1 cellular context compared by ENCODE assay signal in the genomic region with DNA sequence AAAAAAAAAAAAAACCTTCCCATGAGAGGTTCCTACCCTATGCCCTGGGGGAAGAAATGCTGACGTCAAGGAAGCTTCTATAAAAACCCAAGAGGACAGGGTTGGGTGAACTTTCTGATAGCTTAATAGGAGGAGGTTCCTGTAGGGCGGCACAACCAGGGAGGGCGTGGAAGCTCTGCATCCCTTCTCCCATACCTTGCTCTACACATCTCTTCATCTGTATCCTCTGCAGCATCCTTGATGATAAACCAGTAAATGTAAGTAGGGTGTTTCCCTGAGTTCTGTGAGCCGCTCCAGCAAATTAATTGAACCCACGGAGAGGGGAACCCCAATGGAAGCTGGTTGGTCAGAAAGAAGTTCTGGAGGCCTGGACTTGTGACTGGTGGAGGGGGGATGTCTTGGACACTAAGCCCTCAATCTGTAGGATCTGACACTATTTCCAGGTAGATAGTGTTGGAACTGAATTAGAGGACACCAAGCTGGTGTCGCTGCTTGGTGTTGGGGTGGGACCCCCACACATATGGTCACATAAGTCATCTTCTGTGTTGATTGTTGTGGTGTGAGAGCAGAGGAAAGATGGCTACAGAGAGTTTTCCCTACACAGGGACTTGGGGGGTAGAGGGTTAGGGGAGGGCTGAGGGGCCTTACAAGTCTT.
TF ChIP-seq lines count a peak whose summit lies in the region.

No MANE protein-coding gene starts in this region.

TF ChIP-seq in GM12878, 131 proteins besides CTCF, POLR2A, EP300 and RAD21 (continued from another document and continues in another):
- TF ChIP-seq, protein P1, sequence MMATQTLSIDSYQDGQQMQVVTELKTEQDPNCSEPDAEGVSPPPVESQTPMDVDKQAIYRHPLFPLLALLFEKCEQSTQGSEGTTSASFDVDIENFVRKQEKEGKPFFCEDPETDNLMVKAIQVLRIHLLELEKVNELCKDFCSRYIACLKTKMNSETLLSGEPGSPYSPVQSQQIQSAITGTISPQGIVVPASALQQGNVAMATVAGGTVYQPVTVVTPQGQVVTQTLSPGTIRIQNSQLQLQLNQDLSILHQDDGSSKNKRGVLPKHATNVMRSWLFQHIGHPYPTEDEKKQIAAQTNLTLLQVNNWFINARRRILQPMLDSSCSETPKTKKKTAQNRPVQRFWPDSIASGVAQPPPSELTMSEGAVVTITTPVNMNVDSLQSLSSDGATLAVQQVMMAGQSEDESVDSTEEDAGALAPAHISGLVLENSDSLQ (IDR thresholded peaks at IDR 0.05) = no peak
- TF ChIP-seq FOXK2 (IDR thresholded peaks at IDR 0.05) (no peak), STAT1 (conservative IDR thresholded peaks at IDR 0.05) (no peak), RUNX3 (IDR thresholded peaks at IDR 0.05; ENCODE audit: low read length) (peak; percentile 11; the same call in 1 of the 2 replicates), ZSCAN29 (IDR thresholded peaks at IDR 0.05) (no peak), PBX3 (IDR thresholded peaks at IDR 0.05; ENCODE audit: insufficient replicate concordance, low read depth, low read length) (no peak), TCF3 (IDR thresholded peaks at IDR 0.05; ENCODE audit: borderline replicate concordance, insufficient read depth, low read depth, low read length) (peak; percentile 56; the same call in 1 of the 2 replicates), SIX5 (IDR thresholded peaks at IDR 0.05; ENCODE audit: low read depth, low read length, severe bottlenecking) (no peak), ZBTB4 (CRISPR knock-in tag; IDR thresholded peaks at IDR 0.05) (peak; percentile 15; the same call in 1 of the 2 replicates), TAF1 (IDR thresholded peaks at IDR 0.05; ENCODE audit: borderline replicate concordance, low read depth, low read length) (peak; percentile 79), CHD4 (IDR thresholded peaks at IDR 0.05) (no peak), BACH1 (IDR thresholded peaks at IDR 0.05; ENCODE audit: borderline replicate concordance) (no peak; the same call in 1 of the 2 replicates), EGR1 (IDR thresholded peaks at IDR 0.05; ENCODE audit: borderline replicate concordance in 1 of 2, low read depth in 2 of 2, low read length in 2 of 2) (no peak), SMAD5 (IDR thresholded peaks at IDR 0.05; ENCODE audit: low read depth) (peak; percentile 74), JUNB (IDR thresholded peaks at IDR 0.05) (peak; percentile 14; the same call in 1 of the 2 replicates), NR2C1 (IDR thresholded peaks at IDR 0.05) (no peak), NFIC (IDR thresholded peaks at IDR 0.05; ENCODE audit: low read depth, low read length) (peak; percentile 61), ATF3 (IDR thresholded peaks at IDR 0.05; ENCODE audit: borderline replicate concordance, extremely low read depth, low read depth, low read length) (no peak), REST (IDR thresholded peaks at IDR 0.05; ENCODE audit: low read depth, low read length) (no peak), SMARCA5 (IDR thresholded peaks at IDR 0.05) (peak; percentile 15; the same call in 1 of the 2 replicates), NRF1 (conservative IDR thresholded peaks at IDR 0.05; ENCODE audit: low read depth, low read length) (no peak), TCF7 (IDR thresholded peaks at IDR 0.05; ENCODE audit: borderline replicate concordance) (no peak), USF2 (IDR thresholded peaks at IDR 0.05; ENCODE audit: borderline replicate concordance, low read depth, low read length) (no peak), SMC3 (IDR thresholded peaks at IDR 0.05; ENCODE audit: borderline replicate concordance, low read length) (no peak), YY1 (IDR thresholded peaks at IDR 0.05; ENCODE audit: low read depth, low read length) (peak; percentile 20; the same call in 1 of the 2 replicates), RELA (IDR thresholded peaks at IDR 0.05; ENCODE audit: borderline replicate concordance, partially characterized antibody) (no peak), ZNF622 (IDR thresholded peaks at IDR 0.05) (no peak), KAT2A (conservative IDR thresholded peaks at IDR 0.05; ENCODE audit: control insufficient read depth, low read depth, low read length) (no peak), SMAD1 (IDR thresholded peaks at IDR 0.05; ENCODE audit: low read depth, partially characterized antibody) (peak; percentile 95), POLR2AphosphoS5 (IDR thresholded peaks at IDR 0.05; ENCODE audit: low read length) (peak; percentile 94), NFYA (IDR thresholded peaks at IDR 0.05; ENCODE audit: borderline replicate concordance, low read depth, low read length) (no peak), USF1 (IDR thresholded peaks at IDR 0.05; ENCODE audit: borderline replicate concordance, extremely low read length, insufficient read depth, low read depth, low read length) (no peak), BCL11A (IDR thresholded peaks at IDR 0.05; ENCODE audit: low read depth, low read length) (no peak), CREB1 (IDR thresholded peaks at IDR 0.05; ENCODE audit: low read depth) (peak; percentile 74), FOS (IDR thresholded peaks at IDR 0.05; ENCODE audit: borderline replicate concordance, extremely low read depth, insufficient read length) (no peak), CEBPB (IDR thresholded peaks at IDR 0.05; ENCODE audit: borderline replicate concordance in 1 of 2, low read depth in 2 of 2, low read length in 2 of 2) (no peak), ZNF384 (IDR thresholded peaks at IDR 0.05; ENCODE audit: borderline replicate concordance, low read depth, low read length) (peak; percentile 92), PML (IDR thresholded peaks at IDR 0.05; ENCODE audit: low read length) (peak; percentile 51; the same call in 1 of the 2 replicates), NR2F1 (conservative IDR thresholded peaks at IDR 0.05) (no peak; the same call in 1 of the 2 replicates), NBN (IDR thresholded peaks at IDR 0.05) (peak; percentile 73; the same call in 1 of the 2 replicates), IRF4 (IDR thresholded peaks at IDR 0.05; ENCODE audit: low read depth, low read length) (no peak)
- TF ChIP-seq, protein P2, sequence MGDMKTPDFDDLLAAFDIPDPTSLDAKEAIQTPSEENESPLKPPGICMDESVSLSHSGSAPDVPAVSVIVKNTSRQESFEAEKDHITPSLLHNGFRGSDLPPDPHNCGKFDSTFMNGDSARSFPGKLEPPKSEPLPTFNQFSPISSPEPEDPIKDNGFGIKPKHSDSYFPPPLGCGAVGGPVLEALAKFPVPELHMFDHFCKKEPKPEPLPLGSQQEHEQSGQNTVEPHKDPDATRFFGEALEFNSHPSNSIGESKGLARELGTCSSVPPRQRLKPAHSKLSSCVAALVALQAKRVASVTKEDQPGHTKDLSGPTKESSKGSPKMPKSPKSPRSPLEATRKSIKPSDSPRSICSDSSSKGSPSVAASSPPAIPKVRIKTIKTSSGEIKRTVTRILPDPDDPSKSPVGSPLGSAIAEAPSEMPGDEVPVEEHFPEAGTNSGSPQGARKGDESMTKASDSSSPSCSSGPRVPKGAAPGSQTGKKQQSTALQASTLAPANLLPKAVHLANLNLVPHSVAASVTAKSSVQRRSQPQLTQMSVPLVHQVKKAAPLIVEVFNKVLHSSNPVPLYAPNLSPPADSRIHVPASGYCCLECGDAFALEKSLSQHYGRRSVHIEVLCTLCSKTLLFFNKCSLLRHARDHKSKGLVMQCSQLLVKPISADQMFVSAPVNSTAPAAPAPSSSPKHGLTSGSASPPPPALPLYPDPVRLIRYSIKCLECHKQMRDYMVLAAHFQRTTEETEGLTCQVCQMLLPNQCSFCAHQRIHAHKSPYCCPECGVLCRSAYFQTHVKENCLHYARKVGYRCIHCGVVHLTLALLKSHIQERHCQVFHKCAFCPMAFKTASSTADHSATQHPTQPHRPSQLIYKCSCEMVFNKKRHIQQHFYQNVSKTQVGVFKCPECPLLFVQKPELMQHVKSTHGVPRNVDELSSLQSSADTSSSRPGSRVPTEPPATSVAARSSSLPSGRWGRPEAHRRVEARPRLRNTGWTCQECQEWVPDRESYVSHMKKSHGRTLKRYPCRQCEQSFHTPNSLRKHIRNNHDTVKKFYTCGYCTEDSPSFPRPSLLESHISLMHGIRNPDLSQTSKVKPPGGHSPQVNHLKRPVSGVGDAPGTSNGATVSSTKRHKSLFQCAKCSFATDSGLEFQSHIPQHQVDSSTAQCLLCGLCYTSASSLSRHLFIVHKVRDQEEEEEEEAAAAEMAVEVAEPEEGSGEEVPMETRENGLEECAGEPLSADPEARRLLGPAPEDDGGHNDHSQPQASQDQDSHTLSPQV (IDR thresholded peaks at IDR 0.05) = no peak
- TF ChIP-seq, protein P3, sequence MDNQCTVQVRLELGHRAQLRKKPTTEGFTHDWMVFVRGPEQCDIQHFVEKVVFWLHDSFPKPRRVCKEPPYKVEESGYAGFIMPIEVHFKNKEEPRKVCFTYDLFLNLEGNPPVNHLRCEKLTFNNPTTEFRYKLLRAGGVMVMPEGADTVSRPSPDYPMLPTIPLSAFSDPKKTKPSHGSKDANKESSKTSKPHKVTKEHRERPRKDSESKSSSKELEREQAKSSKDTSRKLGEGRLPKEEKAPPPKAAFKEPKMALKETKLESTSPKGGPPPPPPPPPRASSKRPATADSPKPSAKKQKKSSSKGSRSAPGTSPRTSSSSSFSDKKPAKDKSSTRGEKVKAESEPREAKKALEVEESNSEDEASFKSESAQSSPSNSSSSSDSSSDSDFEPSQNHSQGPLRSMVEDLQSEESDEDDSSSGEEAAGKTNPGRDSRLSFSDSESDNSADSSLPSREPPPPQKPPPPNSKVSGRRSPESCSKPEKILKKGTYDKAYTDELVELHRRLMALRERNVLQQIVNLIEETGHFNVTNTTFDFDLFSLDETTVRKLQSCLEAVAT (IDR thresholded peaks at IDR 0.05) = peak; percentile 82; the same call in 1 of the 2 replicates
